Comparison of ENCODE assay signal across 22 cellular contexts in genomic region chr15:70033109-70033508, GRCh38.
DNase-seq lines count a peak whose midpoint lies in the region; ATAC-seq and TF ChIP-seq lines count a peak whose summit lies in the region.
"Had no signal": no experiment of that assay in that cellular context is flagged by ENCODE, and none has a peak within 500 bp of the region (broad histone marks: within the 10 kb centered on the region; RNA-seq: fewer than 3 reads in every experiment).

No MANE protein-coding gene starts in this region.

- no peak for ATAC-seq in left cardiac atrium
- ATAC-seq: activated CD8-positive, alpha-beta T cell treated with anti-CD3 and anti-CD28 coated beads, Interleukin-2, amount 10 ng/mL, durations not matched to agents 7 days and 5 days; gastroesophageal sphincter; left colon; naive thymus-derived CD8-positive, alpha-beta T cell had no signal

- H3K27me3 ChIP-seq in SK-N-SH (ENCODE audit: insufficient read depth), result peaks cover 25% of the 10 kb centered on the region
- peaks cover 6% of the 10 kb centered on the region for H3K27me3 ChIP-seq in suprapubic skin
- H3K27me3 ChIP-seq: ascending aorta, testis had no signal

- CTCF ChIA-PET in SK-N-SH (lab: Yijun Ruan, JAX), result interaction anchor here (1.7 to 2.2 kb wide), 3 partner anchors 11 to 64 kb away, joined by 5 to 13 read pairs (median 5); partner anchors contain the start of gene TLE3

- peaks cover 14% of the 10 kb centered on the region for H3K27me3 Mint-ChIP-seq in glutamatergic neuron (ENCODE audit: unreplicated experiment)
- H3K27me3 Mint-ChIP-seq: activated T-cell treated with anti-CD3 and anti-CD28 coated beads, Interleukin-2, amount 50 U/mL, for 24 hours; CD4-positive, alpha-beta T cell had no signal

- intact Hi-C loops in cardiac septum (cut with DNase I) (no loop called here), left cardiac atrium (cut with DNase I) (no loop called here)

- H3K36me3 ChIP-seq in SK-N-SH (replicated peaks in 1 of 2; ENCODE audit: control insufficient read depth in 1 of 2, insufficient read depth in 2 of 2, low read length in 1 of 2) (no peaks in the 10 kb centered on the region), suprapubic skin (no peaks in the 10 kb centered on the region)
- H3K36me3 ChIP-seq: ascending aorta, gastroesophageal sphincter had no signal

- peaks cover 5% of the 10 kb centered on the region for H3K9me3 Mint-ChIP-seq in glutamatergic neuron (ENCODE audit: unreplicated experiment)
- H3K9me3 Mint-ChIP-seq: activated T-cell treated with anti-CD3 and anti-CD28 coated beads, Interleukin-2, amount 50 U/mL, for 24 hours; CD4-positive, alpha-beta T cell; IgD-negative memory B cell; naive thymus-derived CD8-positive, alpha-beta T cell had no signal

- no peaks in the 10 kb centered on the region for H3F3A ChIP-seq in SK-N-SH (replicated peaks; ENCODE audit: insufficient read depth)

- no peak overlapping the region for H3K27ac Mint-ChIP-seq in glutamatergic neuron (ENCODE audit: unreplicated experiment)
- H3K27ac Mint-ChIP-seq: activated CD8-positive, alpha-beta T cell treated with anti-CD3 and anti-CD28 coated beads, Interleukin-2, amount 10 ng/mL, durations not matched to agents 7 days and 5 days; activated T-cell treated with anti-CD3 and anti-CD28 coated beads, Interleukin-2, amount 50 U/mL, for 24 hours; CD4-positive, alpha-beta T cell; IgD-negative memory B cell had no signal

- H3K79me2 ChIP-seq in SK-N-SH (ENCODE audit: insufficient read depth), result no peaks in the 10 kb centered on the region

- TF ChIP-seq POLR2A in suprapubic skin (IDR thresholded peaks at IDR 0.05), result no peak

- H3K36me3 Mint-ChIP-seq in glutamatergic neuron (ENCODE audit: unreplicated experiment), result no peaks in the 10 kb centered on the region

- TF ChIP-seq EP300 in SK-N-SH (IDR thresholded peaks at IDR 0.05; ENCODE audit: borderline replicate concordance in 1 of 2, low read depth in 1 of 2, low read length in 1 of 2) (no peak), suprapubic skin (IDR thresholded peaks at IDR 0.05) (no peak)

- H3K4me3 ChIP-seq in SK-N-SH (ENCODE audit: low read depth in 2 of 2, low read length in 1 of 2) (peak overlapping the region; percentile 36 to 44; a peak in 3 of 4 replicates), suprapubic skin (peak overlapping the region; percentile 23)
- H3K4me3 ChIP-seq: ascending aorta, testis had no signal

- no peak overlapping the region; a peak in 1 of 4 replicates for H3K27ac ChIP-seq in SK-N-SH (ENCODE audit: low read depth in 2 of 2, low read length in 1 of 2)
- no peak overlapping the region for H3K27ac ChIP-seq in suprapubic skin
- H3K27ac ChIP-seq: ascending aorta, gastroesophageal sphincter, testis had no signal

- peaks cover 16% of the 10 kb centered on the region for H3K4me1 Mint-ChIP-seq in glutamatergic neuron (ENCODE audit: low read depth, unreplicated experiment)

- TF ChIP-seq CTCF in SK-N-SH (IDR thresholded peaks at IDR 0.05) (no peak), glutamatergic neuron (IDR thresholded peaks at IDR 0.05; ENCODE audit: partially characterized antibody, unreplicated experiment) (no peak), suprapubic skin (IDR thresholded peaks at IDR 0.05) (no peak)

- H3K4me2 ChIP-seq in SK-N-SH, result peak overlapping the region; percentile 92

- H3K4me1 ChIP-seq in SK-N-SH (ENCODE audit: control insufficient read depth in 1 of 2, insufficient read depth in 2 of 2, low read depth in 1 of 2, low read length in 1 of 2), result peaks cover 8 to 25% of the 10 kb centered on the region in 2 experiments; a peak in 2 of 4 replicates
- H3K4me1 ChIP-seq in suprapubic skin, result peaks cover 11% of the 10 kb centered on the region
- H3K4me1 ChIP-seq: ascending aorta had no signal

- WGBS in SK-N-SH (ENCODE audit: low lambda C conversion rate), result 12% methylated on average over 10 of the region's 10 CpGs
- 48% methylated on average over 10 of the region's 10 CpGs for WGBS in suprapubic skin

- POLR2A ChIA-PET in SK-N-SH (lab: Yijun Ruan, JAX), result interaction anchor here (1.4 kb wide), 1 partner anchor 65 kb away, joined by 7 read pairs; the partner anchor contains the start of gene TLE3

- TF ChIP-seq RAD21 in SK-N-SH (IDR thresholded peaks at IDR 0.05; ENCODE audit: low read length), result no peak

- H2AFZ ChIP-seq in SK-N-SH (ENCODE audit: low read depth), result no peak overlapping the region

- no peaks in the 10 kb centered on the region for H3K9me2 ChIP-seq in SK-N-SH

- peak; percentile 26 for DNase-seq in cardiac septum (ENCODE audit: low spot score)
- no peak for DNase-seq in left cardiac atrium
- DNase-seq in SK-N-SH, result peak; percentile 55
- peak; percentile 7 for DNase-seq in glutamatergic neuron
- no peak for DNase-seq in suprapubic skin (ENCODE audit: low spot score in 2 of 2)
- DNase-seq in stimulated activated CD8-positive, alpha-beta memory T cell treated with anti-CD3 and anti-CD28 coated beads, Interleukin-4, amount 100 ng/mL, for 48 hours, result no peak
- DNase-seq in superior temporal gyrus (ENCODE audit: extremely low spot score), result no peak
- no peak for DNase-seq in activated CD4-positive, CD25-positive, alpha-beta regulatory T cell treated with anti-CD3 and anti-CD28 coated beads, Interleukin-2, amount 50 U/mL, for 72 hours
- DNase-seq: activated CD4-positive, alpha-beta T cell treated with anti-CD3 and anti-CD28 coated beads for 1 hour; activated CD8-positive, alpha-beta T cell treated with anti-CD3 and anti-CD28 coated beads, Interleukin-2, amount 10 ng/mL, durations not matched to agents 7 days and 5 days; activated naive CD4-positive, alpha-beta T cell treated with Interleukin-2 at 50 U/mL for 16 hours; activated T-cell treated with anti-CD3 and anti-CD28 coated beads, Interleukin-2, amount 50 U/mL, for 24 hours; CD4-positive, alpha-beta T cell; cerebellar nuclear complex; DMS153; left colon; mesendoderm; naive thymus-derived CD8-positive, alpha-beta T cell had no signal

- no peaks in the 10 kb centered on the region for H4K20me1 ChIP-seq in SK-N-SH (ENCODE audit: insufficient read depth)

- H3K4me3 Mint-ChIP-seq in glutamatergic neuron (ENCODE audit: unreplicated experiment), result no peak overlapping the region
- H3K4me3 Mint-ChIP-seq: activated CD8-positive, alpha-beta T cell treated with anti-CD3 and anti-CD28 coated beads, Interleukin-2, amount 10 ng/mL, durations not matched to agents 7 days and 5 days; activated T-cell treated with anti-CD3 and anti-CD28 coated beads, Interleukin-2, amount 50 U/mL, for 24 hours; CD4-positive, alpha-beta T cell; naive thymus-derived CD8-positive, alpha-beta T cell had no signal

- no peak overlapping the region for H3K9ac ChIP-seq in SK-N-SH

- H3K9me3 ChIP-seq in SK-N-SH (no peaks in the 10 kb centered on the region), suprapubic skin (no peaks in the 10 kb centered on the region)
- H3K9me3 ChIP-seq: ascending aorta, gastroesophageal sphincter, testis had no signal

TF ChIP-seq in SK-N-SH, 30 proteins besides CTCF, POLR2A, EP300 and RAD21:
- TF ChIP-seq GABPA (IDR thresholded peaks at IDR 0.05; ENCODE audit: low read depth) (no peak), RXRA (IDR thresholded peaks at IDR 0.05; ENCODE audit: borderline replicate concordance, low read depth) (no peak), FOSL2 (IDR thresholded peaks at IDR 0.05; ENCODE audit: borderline replicate concordance, low read depth) (no peak), SMC3 (IDR thresholded peaks at IDR 0.05; ENCODE audit: low read depth, low read length) (no peak), FOXM1 (IDR thresholded peaks at IDR 0.05; ENCODE audit: low read depth) (no peak)
- TF ChIP-seq, protein P1, sequence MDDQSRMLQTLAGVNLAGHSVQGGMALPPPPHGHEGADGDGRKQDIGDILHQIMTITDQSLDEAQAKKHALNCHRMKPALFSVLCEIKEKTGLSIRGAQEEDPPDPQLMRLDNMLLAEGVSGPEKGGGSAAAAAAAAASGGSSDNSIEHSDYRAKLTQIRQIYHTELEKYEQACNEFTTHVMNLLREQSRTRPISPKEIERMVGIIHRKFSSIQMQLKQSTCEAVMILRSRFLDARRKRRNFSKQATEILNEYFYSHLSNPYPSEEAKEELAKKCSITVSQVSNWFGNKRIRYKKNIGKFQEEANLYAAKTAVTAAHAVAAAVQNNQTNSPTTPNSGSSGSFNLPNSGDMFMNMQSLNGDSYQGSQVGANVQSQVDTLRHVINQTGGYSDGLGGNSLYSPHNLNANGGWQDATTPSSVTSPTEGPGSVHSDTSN (IDR thresholded peaks at IDR 0.05), result no peak
TF ChIP-seq in SK-N-SH: peak in this region for 0.

Comparison
In these comparisons a context has a peak if more than half of its experiments do, and no peak if none do; other contexts are left out.
1. DNase-seq: peak in cardiac septum (single experiment), SK-N-SH (single experiment) and glutamatergic neuron (single experiment); none in left cardiac atrium (single experiment), suprapubic skin (0 of 2), stimulated activated CD8-positive, alpha-beta memory T cell treated with anti-CD3 and anti-CD28 coated beads, Interleukin-4, amount 100 ng/mL, for 48 hours (single experiment), superior temporal gyrus (single experiment) and activated CD4-positive, CD25-positive, alpha-beta regulatory T cell treated with anti-CD3 and anti-CD28 coated beads, Interleukin-2, amount 50 U/mL, for 72 hours (single experiment).